1 cellular context compared by ENCODE assay signal in genomic region chr20:62636446-62636845, GRCh38.
TF ChIP-seq lines count a peak whose summit lies in the region.

No MANE protein-coding gene starts in this region.

TF ChIP-seq in K562, 482 proteins besides CTCF, POLR2A, EP300 and RAD21 (continued from another document):
- peak in 1 of 2 experiments; percentile 62; a peak in 1 of 4 replicates for TF ChIP-seq FOXK2 (conservative IDR thresholded peaks at IDR 0.05 in 1 of 2, IDR thresholded peaks at IDR 0.05 in 1 of 2; ENCODE audit: low read depth in 2 of 2)
- peak; percentile 75 for TF ChIP-seq ATF7 (IDR thresholded peaks at IDR 0.05)
- TF ChIP-seq ARID4B (CRISPR knock-in tag; IDR thresholded peaks at IDR 0.05): no peak
- no peak for TF ChIP-seq RUNX1 (IDR thresholded peaks at IDR 0.05; ENCODE audit: low read depth)
- TF ChIP-seq GATA2 (CRISPR knock-in tag; IDR thresholded peaks at IDR 0.05): no peak
- TF ChIP-seq NONO (IDR thresholded peaks at IDR 0.05; ENCODE audit: low read depth in 2 of 2, low read length in 1 of 2): peak in 1 of 2 experiments; percentile 89; a peak in 2 of 4 replicates
- no peak for TF ChIP-seq SMARCA5 (IDR thresholded peaks at IDR 0.05)
- TF ChIP-seq E2F5 (CRISPR knock-in tag; IDR thresholded peaks at IDR 0.05): no peak
- TF ChIP-seq FOXJ3 (CRISPR knock-in tag; IDR thresholded peaks at IDR 0.05): no peak
- no peak for TF ChIP-seq POLR2B (IDR thresholded peaks at IDR 0.05; ENCODE audit: low read depth, partially characterized antibody)
- TF ChIP-seq LEF1 (IDR thresholded peaks at IDR 0.05): no peak
- no peak for TF ChIP-seq BRF1 (IDR thresholded peaks at IDR 0.05; ENCODE audit: borderline replicate concordance, extremely low read depth, insufficient read length)
- TF ChIP-seq ZNF436 (CRISPR knock-in tag; IDR thresholded peaks at IDR 0.05): no peak
- peak; percentile 98 for TF ChIP-seq PRDM10 (IDR thresholded peaks at IDR 0.05; ENCODE audit: partially characterized antibody)
- no peak for TF ChIP-seq TFAM (CRISPR knock-in tag; conservative IDR thresholded peaks at IDR 0.05)
- no peak for TF ChIP-seq ZNF277 (CRISPR knock-in tag; IDR thresholded peaks at IDR 0.05; ENCODE audit: borderline replicate concordance)
- no peak for TF ChIP-seq ZNF124 (CRISPR knock-in tag; IDR thresholded peaks at IDR 0.05)
- TF ChIP-seq ZNF77 (CRISPR knock-in tag; IDR thresholded peaks at IDR 0.05): no peak
- TF ChIP-seq ZNF217 (CRISPR knock-in tag; IDR thresholded peaks at IDR 0.05): no peak
- TF ChIP-seq KDM5B (IDR thresholded peaks at IDR 0.05; ENCODE audit: insufficient replicate concordance, low read depth, low read length): no peak
- TF ChIP-seq MXI1 (IDR thresholded peaks at IDR 0.05; ENCODE audit: low read depth, low read length): no peak
- TF ChIP-seq KAT8 (IDR thresholded peaks at IDR 0.05; ENCODE audit: low read depth): no peak
- no peak for TF ChIP-seq ZNF232 (CRISPR knock-in tag; IDR thresholded peaks at IDR 0.05)
- no peak for TF ChIP-seq E2F3 (CRISPR knock-in tag; IDR thresholded peaks at IDR 0.05)
